ENCODE assay signal across 1 cellular context in the genomic region with DNA sequence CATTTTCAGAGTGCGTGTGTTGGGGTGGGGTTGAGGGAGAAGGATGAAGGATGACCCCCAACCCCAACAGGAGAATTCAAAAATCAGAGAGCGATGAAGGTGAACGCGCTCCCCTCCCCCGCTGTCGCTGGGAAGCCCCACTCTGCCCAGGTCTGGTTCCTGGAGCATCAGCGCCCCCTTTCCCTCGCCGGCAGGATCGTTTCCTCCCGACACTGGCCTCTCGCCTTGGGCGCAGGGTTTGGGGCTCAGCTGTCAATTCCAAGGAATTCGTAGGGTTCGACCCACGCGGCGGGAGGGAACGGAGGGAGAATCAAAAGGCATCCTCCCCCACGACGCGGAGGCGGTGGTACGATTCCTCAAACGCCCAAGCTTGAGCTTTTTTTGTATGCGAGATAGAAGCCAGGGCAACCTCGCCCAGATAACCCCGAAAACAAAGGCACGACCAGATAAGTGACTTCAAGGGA.
TF ChIP-seq lines count a peak whose summit lies in the region.

No MANE protein-coding gene starts in this region.

TF ChIP-seq in HEK293, 187 proteins besides CTCF, POLR2A, EP300 and RAD21 (continued from another document):
- TF ChIP-seq, protein P1, sequence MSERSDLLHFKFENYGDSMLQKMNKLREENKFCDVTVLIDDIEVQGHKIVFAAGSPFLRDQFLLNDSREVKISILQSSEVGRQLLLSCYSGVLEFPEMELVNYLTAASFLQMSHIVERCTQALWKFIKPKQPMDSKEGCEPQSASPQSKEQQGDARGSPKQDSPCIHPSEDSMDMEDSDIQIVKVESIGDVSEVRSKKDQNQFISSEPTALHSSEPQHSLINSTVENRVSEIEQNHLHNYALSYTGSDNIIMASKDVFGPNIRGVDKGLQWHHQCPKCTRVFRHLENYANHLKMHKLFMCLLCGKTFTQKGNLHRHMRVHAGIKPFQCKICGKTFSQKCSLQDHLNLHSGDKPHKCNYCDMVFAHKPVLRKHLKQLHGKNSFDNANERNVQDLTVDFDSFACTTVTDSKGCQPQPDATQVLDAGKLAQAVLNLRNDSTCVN (tag by site-specific recombination; optimal IDR thresholded peaks at IDR 0.05) = peak; percentile 32
- TF ChIP-seq ZNF112 (tag by site-specific recombination; IDR thresholded peaks at IDR 0.05) = no peak
- TF ChIP-seq, protein P2, sequence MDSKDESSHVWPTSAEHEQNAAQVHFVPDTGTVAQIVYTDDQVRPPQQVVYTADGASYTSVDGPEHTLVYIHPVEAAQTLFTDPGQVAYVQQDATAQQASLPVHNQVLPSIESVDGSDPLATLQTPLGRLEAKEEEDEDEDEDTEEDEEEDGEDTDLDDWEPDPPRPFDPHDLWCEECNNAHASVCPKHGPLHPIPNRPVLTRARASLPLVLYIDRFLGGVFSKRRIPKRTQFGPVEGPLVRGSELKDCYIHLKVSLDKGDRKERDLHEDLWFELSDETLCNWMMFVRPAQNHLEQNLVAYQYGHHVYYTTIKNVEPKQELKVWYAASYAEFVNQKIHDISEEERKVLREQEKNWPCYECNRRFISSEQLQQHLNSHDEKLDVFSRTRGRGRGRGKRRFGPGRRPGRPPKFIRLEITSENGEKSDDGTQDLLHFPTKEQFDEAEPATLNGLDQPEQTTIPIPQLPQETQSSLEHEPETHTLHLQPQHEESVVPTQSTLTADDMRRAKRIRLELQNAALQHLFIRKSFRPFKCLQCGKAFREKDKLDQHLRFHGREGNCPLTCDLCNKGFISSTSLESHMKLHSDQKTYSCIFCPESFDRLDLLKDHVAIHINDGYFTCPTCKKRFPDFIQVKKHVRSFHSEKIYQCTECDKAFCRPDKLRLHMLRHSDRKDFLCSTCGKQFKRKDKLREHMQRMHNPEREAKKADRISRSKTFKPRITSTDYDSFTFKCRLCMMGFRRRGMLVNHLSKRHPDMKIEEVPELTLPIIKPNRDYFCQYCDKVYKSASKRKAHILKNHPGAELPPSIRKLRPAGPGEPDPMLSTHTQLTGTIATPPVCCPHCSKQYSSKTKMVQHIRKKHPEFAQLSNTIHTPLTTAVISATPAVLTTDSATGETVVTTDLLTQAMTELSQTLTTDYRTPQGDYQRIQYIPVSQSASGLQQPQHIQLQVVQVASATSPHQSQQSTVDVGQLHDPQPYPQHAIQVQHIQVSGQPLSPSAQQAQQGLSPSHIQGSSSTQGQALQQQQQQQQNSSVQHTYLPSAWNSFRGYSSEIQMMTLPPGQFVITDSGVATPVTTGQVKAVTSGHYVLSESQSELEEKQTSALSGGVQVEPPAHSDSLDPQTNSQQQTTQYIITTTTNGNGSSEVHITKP (tag by site-specific recombination; IDR thresholded peaks at IDR 0.05) = peak; percentile 43; the same call in 1 of the 2 replicates
- TF ChIP-seq PRDM1 (tag by site-specific recombination; IDR thresholded peaks at IDR 0.05) = no peak
- peak; percentile 45 for TF ChIP-seq ZFHX2 (tag by site-specific recombination; conservative IDR thresholded peaks at IDR 0.05)
- peak; percentile 29; the same call in 1 of the 2 replicates for TF ChIP-seq ZEB2 (tag by site-specific recombination; IDR thresholded peaks at IDR 0.05)
- TF ChIP-seq ZNF791 (tag by site-specific recombination; IDR thresholded peaks at IDR 0.05) = no peak
- no peak for TF ChIP-seq ZNF529 (tag by site-specific recombination; IDR thresholded peaks at IDR 0.05; ENCODE audit: insufficient replicate concordance)
- TF ChIP-seq ZNF2 (tag by site-specific recombination; IDR thresholded peaks at IDR 0.05) = peak; percentile 52; the same call in 1 of the 2 replicates
- TF ChIP-seq, protein P3, sequence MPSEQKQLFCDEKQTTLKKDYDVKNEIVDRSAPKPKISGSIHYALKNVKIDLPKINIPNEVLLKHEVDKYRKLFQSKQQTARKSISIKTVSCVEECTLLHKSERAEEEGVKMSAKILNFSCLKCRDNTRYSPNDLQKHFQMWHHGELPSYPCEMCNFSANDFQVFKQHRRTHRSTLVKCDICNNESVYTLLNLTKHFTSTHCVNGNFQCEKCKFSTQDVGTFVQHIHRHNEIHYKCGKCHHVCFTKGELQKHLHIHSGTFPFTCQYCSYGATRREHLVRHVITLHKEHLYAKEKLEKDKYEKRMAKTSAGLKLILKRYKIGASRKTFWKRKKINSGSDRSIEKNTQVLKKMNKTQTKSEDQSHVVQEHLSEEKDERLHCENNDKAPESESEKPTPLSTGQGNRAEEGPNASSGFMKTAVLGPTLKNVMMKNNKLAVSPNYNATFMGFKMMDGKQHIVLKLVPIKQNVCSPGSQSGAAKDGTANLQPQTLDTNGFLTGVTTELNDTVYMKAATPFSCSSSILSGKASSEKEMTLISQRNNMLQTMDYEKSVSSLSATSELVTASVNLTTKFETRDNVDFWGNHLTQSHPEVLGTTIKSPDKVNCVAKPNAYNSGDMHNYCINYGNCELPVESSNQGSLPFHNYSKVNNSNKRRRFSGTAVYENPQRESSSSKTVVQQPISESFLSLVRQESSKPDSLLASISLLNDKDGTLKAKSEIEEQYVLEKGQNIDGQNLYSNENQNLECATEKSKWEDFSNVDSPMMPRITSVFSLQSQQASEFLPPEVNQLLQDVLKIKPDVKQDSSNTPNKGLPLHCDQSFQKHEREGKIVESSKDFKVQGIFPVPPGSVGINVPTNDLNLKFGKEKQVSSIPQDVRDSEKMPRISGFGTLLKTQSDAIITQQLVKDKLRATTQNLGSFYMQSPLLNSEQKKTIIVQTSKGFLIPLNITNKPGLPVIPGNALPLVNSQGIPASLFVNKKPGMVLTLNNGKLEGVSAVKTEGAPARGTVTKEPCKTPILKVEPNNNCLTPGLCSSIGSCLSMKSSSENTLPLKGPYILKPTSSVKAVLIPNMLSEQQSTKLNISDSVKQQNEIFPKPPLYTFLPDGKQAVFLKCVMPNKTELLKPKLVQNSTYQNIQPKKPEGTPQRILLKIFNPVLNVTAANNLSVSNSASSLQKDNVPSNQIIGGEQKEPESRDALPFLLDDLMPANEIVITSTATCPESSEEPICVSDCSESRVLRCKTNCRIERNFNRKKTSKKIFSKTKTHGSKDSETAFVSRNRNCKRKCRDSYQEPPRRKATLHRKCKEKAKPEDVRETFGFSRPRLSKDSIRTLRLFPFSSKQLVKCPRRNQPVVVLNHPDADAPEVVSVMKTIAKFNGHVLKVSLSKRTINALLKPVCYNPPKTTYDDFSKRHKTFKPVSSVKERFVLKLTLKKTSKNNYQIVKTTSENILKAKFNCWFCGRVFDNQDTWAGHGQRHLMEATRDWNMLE (tag by site-specific recombination; conservative IDR thresholded peaks at IDR 0.05; ENCODE audit: low read depth) = no peak
- TF ChIP-seq ZXDB (tag by site-specific recombination; IDR thresholded peaks at IDR 0.05) = peak; percentile 39; the same call in 1 of the 2 replicates
- peak; percentile 71; the same call in 1 of the 2 replicates for TF ChIP-seq ZNF10 (tag by site-specific recombination; IDR thresholded peaks at IDR 0.05)
- no peak for TF ChIP-seq ZNF292 (tag by site-specific recombination; IDR thresholded peaks at IDR 0.05; ENCODE audit: borderline replicate concordance, low read depth)
- 0 out of 2 replicates have a peak, but pooled peaks have one; percentile 21 for TF ChIP-seq GLIS2 (tag by site-specific recombination; IDR thresholded peaks at IDR 0.05)
- TF ChIP-seq ZNF658 (tag by site-specific recombination; IDR thresholded peaks at IDR 0.05) = no peak
- TF ChIP-seq ZNF48 (tag by site-specific recombination; IDR thresholded peaks at IDR 0.05) = no peak
- peak; percentile 48; the same call in 1 of the 2 replicates for TF ChIP-seq ZNF501 (tag by site-specific recombination; IDR thresholded peaks at IDR 0.05)
- TF ChIP-seq, protein P4, sequence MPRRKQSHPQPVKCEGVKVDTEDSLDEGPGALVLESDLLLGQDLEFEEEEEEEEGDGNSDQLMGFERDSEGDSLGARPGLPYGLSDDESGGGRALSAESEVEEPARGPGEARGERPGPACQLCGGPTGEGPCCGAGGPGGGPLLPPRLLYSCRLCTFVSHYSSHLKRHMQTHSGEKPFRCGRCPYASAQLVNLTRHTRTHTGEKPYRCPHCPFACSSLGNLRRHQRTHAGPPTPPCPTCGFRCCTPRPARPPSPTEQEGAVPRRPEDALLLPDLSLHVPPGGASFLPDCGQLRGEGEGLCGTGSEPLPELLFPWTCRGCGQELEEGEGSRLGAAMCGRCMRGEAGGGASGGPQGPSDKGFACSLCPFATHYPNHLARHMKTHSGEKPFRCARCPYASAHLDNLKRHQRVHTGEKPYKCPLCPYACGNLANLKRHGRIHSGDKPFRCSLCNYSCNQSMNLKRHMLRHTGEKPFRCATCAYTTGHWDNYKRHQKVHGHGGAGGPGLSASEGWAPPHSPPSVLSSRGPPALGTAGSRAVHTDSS (tag by site-specific recombination; IDR thresholded peaks at IDR 0.05) = peak; percentile 32; the same call in 1 of the 2 replicates
- no peak for TF ChIP-seq ZBTB20 (tag by site-specific recombination; IDR thresholded peaks at IDR 0.05)
- no peak for TF ChIP-seq ZNF16 (tag by site-specific recombination; IDR thresholded peaks at IDR 0.05; ENCODE audit: low read depth)
